1 cellular context compared by ENCODE assay signal in the genomic region with DNA sequence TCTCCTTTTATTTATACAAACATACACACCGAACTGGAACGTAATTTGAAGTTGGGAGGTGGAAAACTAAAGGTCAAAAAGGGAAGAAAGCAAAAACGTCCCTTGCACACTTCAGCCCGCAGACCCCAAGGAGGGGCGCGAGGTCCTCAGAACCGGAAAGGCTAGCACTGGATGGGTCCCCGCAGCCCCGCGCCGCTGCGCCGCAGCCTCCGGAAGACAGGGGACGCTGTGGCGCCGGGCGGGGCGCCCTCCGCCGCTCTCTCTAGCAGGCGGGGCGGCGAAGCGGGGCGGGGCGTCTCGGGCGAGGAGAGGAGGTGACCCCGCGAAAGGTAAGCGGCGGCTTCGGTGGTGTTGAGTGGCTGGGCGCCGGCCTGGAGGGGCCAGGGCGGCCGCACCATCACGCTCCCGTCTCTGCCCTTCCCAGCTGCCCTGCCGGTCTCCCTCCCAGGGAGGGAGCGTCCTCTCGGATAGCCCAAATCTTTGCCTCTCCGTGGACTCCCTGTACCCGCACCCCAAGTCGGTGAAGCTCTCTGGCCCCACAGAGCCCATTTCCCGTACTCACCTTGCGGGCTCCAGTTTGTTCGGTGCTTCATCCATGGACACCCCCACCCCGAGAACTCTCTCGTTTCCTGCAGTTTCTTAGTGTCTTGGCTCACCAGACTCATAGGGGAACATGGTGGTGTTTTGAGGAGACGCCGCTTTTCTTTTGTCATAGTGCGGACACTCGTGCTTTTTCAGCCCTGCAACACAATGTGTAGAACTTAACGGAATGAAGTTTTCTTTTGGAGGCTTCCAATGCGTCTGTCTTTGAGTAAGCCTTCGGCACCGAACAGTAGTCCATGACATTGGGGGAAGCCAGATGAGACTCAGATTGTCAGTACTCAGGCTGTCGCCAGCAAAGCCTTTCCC.
TF ChIP-seq lines count a peak whose summit lies in the region.

A gene with protein sequence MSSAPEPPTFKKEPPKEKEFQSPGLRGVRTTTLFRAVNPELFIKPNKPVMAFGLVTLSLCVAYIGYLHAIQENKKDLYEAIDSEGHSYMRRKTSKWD (plus strand): TSS at position 285 of the 909 bp plus-strand sequence. CDS start 14,444 bp downstream, outside the sequence.

TF ChIP-seq in K562, 482 proteins besides CTCF, POLR2A, EP300 and RAD21 (continued from another document and continues in another):
- TF ChIP-seq, protein P1, sequence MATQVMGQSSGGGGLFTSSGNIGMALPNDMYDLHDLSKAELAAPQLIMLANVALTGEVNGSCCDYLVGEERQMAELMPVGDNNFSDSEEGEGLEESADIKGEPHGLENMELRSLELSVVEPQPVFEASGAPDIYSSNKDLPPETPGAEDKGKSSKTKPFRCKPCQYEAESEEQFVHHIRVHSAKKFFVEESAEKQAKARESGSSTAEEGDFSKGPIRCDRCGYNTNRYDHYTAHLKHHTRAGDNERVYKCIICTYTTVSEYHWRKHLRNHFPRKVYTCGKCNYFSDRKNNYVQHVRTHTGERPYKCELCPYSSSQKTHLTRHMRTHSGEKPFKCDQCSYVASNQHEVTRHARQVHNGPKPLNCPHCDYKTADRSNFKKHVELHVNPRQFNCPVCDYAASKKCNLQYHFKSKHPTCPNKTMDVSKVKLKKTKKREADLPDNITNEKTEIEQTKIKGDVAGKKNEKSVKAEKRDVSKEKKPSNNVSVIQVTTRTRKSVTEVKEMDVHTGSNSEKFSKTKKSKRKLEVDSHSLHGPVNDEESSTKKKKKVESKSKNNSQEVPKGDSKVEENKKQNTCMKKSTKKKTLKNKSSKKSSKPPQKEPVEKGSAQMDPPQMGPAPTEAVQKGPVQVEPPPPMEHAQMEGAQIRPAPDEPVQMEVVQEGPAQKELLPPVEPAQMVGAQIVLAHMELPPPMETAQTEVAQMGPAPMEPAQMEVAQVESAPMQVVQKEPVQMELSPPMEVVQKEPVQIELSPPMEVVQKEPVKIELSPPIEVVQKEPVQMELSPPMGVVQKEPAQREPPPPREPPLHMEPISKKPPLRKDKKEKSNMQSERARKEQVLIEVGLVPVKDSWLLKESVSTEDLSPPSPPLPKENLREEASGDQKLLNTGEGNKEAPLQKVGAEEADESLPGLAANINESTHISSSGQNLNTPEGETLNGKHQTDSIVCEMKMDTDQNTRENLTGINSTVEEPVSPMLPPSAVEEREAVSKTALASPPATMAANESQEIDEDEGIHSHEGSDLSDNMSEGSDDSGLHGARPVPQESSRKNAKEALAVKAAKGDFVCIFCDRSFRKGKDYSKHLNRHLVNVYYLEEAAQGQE (CRISPR knock-in tag; IDR thresholded peaks at IDR 0.05; ENCODE audit: low read depth), result 0 out of 2 replicates have a peak, but pooled peaks have one; percentile 32
- TF ChIP-seq XRCC4 (IDR thresholded peaks at IDR 0.05; ENCODE audit: extremely low read depth, insufficient read depth, insufficient read length) (no peak), MCM3 (IDR thresholded peaks at IDR 0.05) (no peak), POLR2AphosphoS2 (IDR thresholded peaks at IDR 0.05; ENCODE audit: low read length) (no peak), ZKSCAN1 (IDR thresholded peaks at IDR 0.05; ENCODE audit: low read depth, low read length) (no peak; the same call in 1 of the 2 replicates), PURB (CRISPR knock-in tag; IDR thresholded peaks at IDR 0.05; ENCODE audit: low read depth) (no peak), ZNF785 (CRISPR knock-in tag; IDR thresholded peaks at IDR 0.05) (no peak), SIX5 (IDR thresholded peaks at IDR 0.05; ENCODE audit: borderline replicate concordance in 1 of 2, insufficient read depth in 1 of 2, low read depth in 1 of 2, low read length in 2 of 2) (no peak), FOXK2 (conservative IDR thresholded peaks at IDR 0.05 in 1 of 2, IDR thresholded peaks at IDR 0.05 in 1 of 2; ENCODE audit: low read depth in 2 of 2) (no peak), SRSF3 (IDR thresholded peaks at IDR 0.05; ENCODE audit: insufficient read depth, low read length) (no peak), ZNF780A (CRISPR knock-in tag; IDR thresholded peaks at IDR 0.05) (no peak), SMARCA5 (IDR thresholded peaks at IDR 0.05) (no peak), KDM5B (IDR thresholded peaks at IDR 0.05; ENCODE audit: insufficient replicate concordance, low read depth, low read length) (peak; percentile 94), PHF20 (IDR thresholded peaks at IDR 0.05; ENCODE audit: partially characterized antibody) (peak; percentile 48), GTF2B (IDR thresholded peaks at IDR 0.05; ENCODE audit: extremely low read depth, insufficient read length) (no peak), POLR2G (IDR thresholded peaks at IDR 0.05; ENCODE audit: low read depth, low read length) (peak; percentile 94), ARNT (IDR thresholded peaks at IDR 0.05) (no peak), ZBTB17 (CRISPR knock-in tag; IDR thresholded peaks at IDR 0.05) (no peak), CC2D1A (IDR thresholded peaks at IDR 0.05) (no peak), NRF1 (conservative IDR thresholded peaks at IDR 0.05 in 1 of 2, IDR thresholded peaks at IDR 0.05 in 1 of 2) (peak; percentile 27 to 45; a peak in 3 of 4 replicates), KLF16 (IDR thresholded peaks at IDR 0.05) (peak; percentile 46; the same call in 1 of the 2 replicates), FOXA3 (CRISPR knock-in tag; conservative IDR thresholded peaks at IDR 0.05 in 1 of 2, IDR thresholded peaks at IDR 0.05 in 1 of 2) (no peak), ZNF707 (CRISPR knock-in tag; conservative IDR thresholded peaks at IDR 0.05) (no peak), ARID1B (IDR thresholded peaks at IDR 0.05) (no peak), RHOXF2B (CRISPR knock-in tag; conservative IDR thresholded peaks at IDR 0.05) (no peak), ZNF354B (CRISPR knock-in tag; IDR thresholded peaks at IDR 0.05) (no peak), PCBP2 (IDR thresholded peaks at IDR 0.05; ENCODE audit: low read depth, low read length, poor library complexity, severe bottlenecking) (no peak), ZNF639 (CRISPR knock-in tag; conservative IDR thresholded peaks at IDR 0.05 in 1 of 2, IDR thresholded peaks at IDR 0.05 in 1 of 2) (no peak), HMGN3 (IDR thresholded peaks at IDR 0.05; ENCODE audit: borderline replicate concordance, extremely low read depth, insufficient read length, low read depth, low read length) (peak; percentile 87), HMG20B (CRISPR knock-in tag; IDR thresholded peaks at IDR 0.05) (no peak), SOX6 (IDR thresholded peaks at IDR 0.05) (peak; percentile 36; the same call in 1 of the 2 replicates), ZNF75A (CRISPR knock-in tag; IDR thresholded peaks at IDR 0.05) (no peak), STAG1 (CRISPR knock-in tag; IDR thresholded peaks at IDR 0.05; ENCODE audit: borderline replicate concordance) (no peak), NCOA6 (IDR thresholded peaks at IDR 0.05) (no peak), ZNF146 (CRISPR knock-in tag; IDR thresholded peaks at IDR 0.05; ENCODE audit: unreplicated experiment) (no peak), MTA3 (IDR thresholded peaks at IDR 0.05; ENCODE audit: borderline replicate concordance) (peak; percentile 43; the same call in 1 of the 2 replicates)
- TF ChIP-seq, protein P2, sequence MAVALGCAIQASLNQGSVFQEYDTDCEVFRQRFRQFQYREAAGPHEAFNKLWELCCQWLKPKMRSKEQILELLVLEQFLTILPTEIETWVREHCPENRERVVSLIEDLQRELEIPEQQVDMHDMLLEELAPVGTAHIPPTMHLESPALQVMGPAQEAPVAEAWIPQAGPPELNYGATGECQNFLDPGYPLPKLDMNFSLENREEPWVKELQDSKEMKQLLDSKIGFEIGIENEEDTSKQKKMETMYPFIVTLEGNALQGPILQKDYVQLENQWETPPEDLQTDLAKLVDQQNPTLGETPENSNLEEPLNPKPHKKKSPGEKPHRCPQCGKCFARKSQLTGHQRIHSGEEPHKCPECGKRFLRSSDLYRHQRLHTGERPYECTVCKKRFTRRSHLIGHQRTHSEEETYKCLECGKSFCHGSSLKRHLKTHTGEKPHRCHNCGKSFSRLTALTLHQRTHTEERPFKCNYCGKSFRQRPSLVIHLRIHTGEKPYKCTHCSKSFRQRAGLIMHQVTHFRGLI (CRISPR knock-in tag; IDR thresholded peaks at IDR 0.05), result no peak
- TF ChIP-seq, protein P3, sequence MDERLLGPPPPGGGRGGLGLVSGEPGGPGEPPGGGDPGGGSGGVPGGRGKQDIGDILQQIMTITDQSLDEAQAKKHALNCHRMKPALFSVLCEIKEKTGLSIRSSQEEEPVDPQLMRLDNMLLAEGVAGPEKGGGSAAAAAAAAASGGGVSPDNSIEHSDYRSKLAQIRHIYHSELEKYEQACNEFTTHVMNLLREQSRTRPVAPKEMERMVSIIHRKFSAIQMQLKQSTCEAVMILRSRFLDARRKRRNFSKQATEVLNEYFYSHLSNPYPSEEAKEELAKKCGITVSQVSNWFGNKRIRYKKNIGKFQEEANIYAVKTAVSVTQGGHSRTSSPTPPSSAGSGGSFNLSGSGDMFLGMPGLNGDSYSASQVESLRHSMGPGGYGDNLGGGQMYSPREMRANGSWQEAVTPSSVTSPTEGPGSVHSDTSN (CRISPR knock-in tag; IDR thresholded peaks at IDR 0.05; ENCODE audit: low read depth), result no peak
- TF ChIP-seq, protein P3 (tag; conservative IDR thresholded peaks at IDR 0.05; ENCODE audit: low read depth), result no peak
- TF ChIP-seq, protein P4, sequence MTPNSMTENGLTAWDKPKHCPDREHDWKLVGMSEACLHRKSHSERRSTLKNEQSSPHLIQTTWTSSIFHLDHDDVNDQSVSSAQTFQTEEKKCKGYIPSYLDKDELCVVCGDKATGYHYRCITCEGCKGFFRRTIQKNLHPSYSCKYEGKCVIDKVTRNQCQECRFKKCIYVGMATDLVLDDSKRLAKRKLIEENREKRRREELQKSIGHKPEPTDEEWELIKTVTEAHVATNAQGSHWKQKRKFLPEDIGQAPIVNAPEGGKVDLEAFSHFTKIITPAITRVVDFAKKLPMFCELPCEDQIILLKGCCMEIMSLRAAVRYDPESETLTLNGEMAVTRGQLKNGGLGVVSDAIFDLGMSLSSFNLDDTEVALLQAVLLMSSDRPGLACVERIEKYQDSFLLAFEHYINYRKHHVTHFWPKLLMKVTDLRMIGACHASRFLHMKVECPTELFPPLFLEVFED (CRISPR knock-in tag; conservative IDR thresholded peaks at IDR 0.05), result no peak
- TF ChIP-seq, protein P5, sequence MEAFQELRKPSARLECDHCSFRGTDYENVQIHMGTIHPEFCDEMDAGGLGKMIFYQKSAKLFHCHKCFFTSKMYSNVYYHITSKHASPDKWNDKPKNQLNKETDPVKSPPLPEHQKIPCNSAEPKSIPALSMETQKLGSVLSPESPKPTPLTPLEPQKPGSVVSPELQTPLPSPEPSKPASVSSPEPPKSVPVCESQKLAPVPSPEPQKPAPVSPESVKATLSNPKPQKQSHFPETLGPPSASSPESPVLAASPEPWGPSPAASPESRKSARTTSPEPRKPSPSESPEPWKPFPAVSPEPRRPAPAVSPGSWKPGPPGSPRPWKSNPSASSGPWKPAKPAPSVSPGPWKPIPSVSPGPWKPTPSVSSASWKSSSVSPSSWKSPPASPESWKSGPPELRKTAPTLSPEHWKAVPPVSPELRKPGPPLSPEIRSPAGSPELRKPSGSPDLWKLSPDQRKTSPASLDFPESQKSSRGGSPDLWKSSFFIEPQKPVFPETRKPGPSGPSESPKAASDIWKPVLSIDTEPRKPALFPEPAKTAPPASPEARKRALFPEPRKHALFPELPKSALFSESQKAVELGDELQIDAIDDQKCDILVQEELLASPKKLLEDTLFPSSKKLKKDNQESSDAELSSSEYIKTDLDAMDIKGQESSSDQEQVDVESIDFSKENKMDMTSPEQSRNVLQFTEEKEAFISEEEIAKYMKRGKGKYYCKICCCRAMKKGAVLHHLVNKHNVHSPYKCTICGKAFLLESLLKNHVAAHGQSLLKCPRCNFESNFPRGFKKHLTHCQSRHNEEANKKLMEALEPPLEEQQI (IDR thresholded peaks at IDR 0.05), result peak; percentile 92
- TF ChIP-seq, protein P6, sequence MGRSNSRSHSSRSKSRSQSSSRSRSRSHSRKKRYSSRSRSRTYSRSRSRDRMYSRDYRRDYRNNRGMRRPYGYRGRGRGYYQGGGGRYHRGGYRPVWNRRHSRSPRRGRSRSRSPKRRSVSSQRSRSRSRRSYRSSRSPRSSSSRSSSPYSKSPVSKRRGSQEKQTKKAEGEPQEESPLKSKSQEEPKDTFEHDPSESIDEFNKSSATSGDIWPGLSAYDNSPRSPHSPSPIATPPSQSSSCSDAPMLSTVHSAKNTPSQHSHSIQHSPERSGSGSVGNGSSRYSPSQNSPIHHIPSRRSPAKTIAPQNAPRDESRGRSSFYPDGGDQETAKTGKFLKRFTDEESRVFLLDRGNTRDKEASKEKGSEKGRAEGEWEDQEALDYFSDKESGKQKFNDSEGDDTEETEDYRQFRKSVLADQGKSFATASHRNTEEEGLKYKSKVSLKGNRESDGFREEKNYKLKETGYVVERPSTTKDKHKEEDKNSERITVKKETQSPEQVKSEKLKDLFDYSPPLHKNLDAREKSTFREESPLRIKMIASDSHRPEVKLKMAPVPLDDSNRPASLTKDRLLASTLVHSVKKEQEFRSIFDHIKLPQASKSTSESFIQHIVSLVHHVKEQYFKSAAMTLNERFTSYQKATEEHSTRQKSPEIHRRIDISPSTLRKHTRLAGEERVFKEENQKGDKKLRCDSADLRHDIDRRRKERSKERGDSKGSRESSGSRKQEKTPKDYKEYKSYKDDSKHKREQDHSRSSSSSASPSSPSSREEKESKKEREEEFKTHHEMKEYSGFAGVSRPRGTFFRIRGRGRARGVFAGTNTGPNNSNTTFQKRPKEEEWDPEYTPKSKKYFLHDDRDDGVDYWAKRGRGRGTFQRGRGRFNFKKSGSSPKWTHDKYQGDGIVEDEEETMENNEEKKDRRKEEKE (IDR thresholded peaks at IDR 0.05; ENCODE audit: borderline replicate concordance in 1 of 2, control insufficient read depth in 1 of 2, low read depth in 2 of 2, low read length in 1 of 2), result peak in 1 of 2 experiments; percentile 75; a peak in 1 of 4 replicates
